Comparison of ENCODE assay signal across 2 cellular contexts in genomic region chr14:105528197-105528858, GRCh38.
A peak's percentile ranks its signal among the peaks of the same experiment; 100 is the strongest.
TF ChIP-seq lines count a peak whose summit lies in the region.

No MANE protein-coding gene starts in this region.

TF ChIP-seq in HCT116, 20 proteins besides CTCF, POLR2A, EP300 and RAD21:
- TF ChIP-seq SIN3A (IDR thresholded peaks at IDR 0.05; ENCODE audit: low read depth) (no peak), ZFX (IDR thresholded peaks at IDR 0.05) (peak; percentile 81; the same call in 1 of the 2 replicates), POLR2AphosphoS5 (IDR thresholded peaks at IDR 0.05; ENCODE audit: low read depth, low read length) (peak; percentile 67), YY1 (IDR thresholded peaks at IDR 0.05; ENCODE audit: extremely low read depth, insufficient replicate concordance, low read depth, low read length) (peak; percentile 12), CBX3 (IDR thresholded peaks at IDR 0.05; ENCODE audit: low read depth) (no peak)
- TF ChIP-seq, protein P1, sequence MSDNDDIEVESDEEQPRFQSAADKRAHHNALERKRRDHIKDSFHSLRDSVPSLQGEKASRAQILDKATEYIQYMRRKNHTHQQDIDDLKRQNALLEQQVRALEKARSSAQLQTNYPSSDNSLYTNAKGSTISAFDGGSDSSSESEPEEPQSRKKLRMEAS (IDR thresholded peaks at IDR 0.05) = peak; percentile 56; the same call in 1 of the 2 replicates

TF ChIP-seq in H1, 55 proteins besides CTCF, POLR2A, EP300 and RAD21:
- TF ChIP-seq, protein P2, sequence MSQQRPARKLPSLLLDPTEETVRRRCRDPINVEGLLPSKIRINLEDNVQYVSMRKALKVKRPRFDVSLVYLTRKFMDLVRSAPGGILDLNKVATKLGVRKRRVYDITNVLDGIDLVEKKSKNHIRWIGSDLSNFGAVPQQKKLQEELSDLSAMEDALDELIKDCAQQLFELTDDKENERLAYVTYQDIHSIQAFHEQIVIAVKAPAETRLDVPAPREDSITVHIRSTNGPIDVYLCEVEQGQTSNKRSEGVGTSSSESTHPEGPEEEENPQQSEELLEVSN (IDR thresholded peaks at IDR 0.05) = peak; percentile 84
- no peak for TF ChIP-seq EGR1 (IDR thresholded peaks at IDR 0.05; ENCODE audit: borderline replicate concordance, low read depth, low read length)
- TF ChIP-seq SP4 (IDR thresholded peaks at IDR 0.05; ENCODE audit: low read length) = no peak
- TF ChIP-seq MAFK (IDR thresholded peaks at IDR 0.05; ENCODE audit: low read depth, low read length) = no peak
- no peak for TF ChIP-seq SP2 (IDR thresholded peaks at IDR 0.05; ENCODE audit: low read length)
- TF ChIP-seq, protein P1 (IDR thresholded peaks at IDR 0.05) = peak; percentile 75
- TF ChIP-seq CTBP2 (IDR thresholded peaks at IDR 0.05; ENCODE audit: borderline replicate concordance, insufficient read depth, insufficient read length, low read length) = no peak
- TF ChIP-seq ASH2L (IDR thresholded peaks at IDR 0.05; ENCODE audit: low read length) = peak; percentile 58
- TF ChIP-seq KDM5A (IDR thresholded peaks at IDR 0.05; ENCODE audit: low read length) = no peak
- no peak for TF ChIP-seq HDAC2 (IDR thresholded peaks at IDR 0.05; ENCODE audit: borderline replicate concordance in 1 of 2, low read depth in 2 of 2, low read length in 2 of 2)
- no peak for TF ChIP-seq NRF1 (IDR thresholded peaks at IDR 0.05; ENCODE audit: low read depth, low read length)
- no peak for TF ChIP-seq TCF12 (IDR thresholded peaks at IDR 0.05; ENCODE audit: low read depth, low read length)
- 0 out of 2 replicates have a peak, but pooled peaks have one; percentile 25 for TF ChIP-seq CREB1 (IDR thresholded peaks at IDR 0.05)
- TF ChIP-seq TAF7 (optimal IDR thresholded peaks at IDR 0.05; ENCODE audit: borderline replicate concordance, low read depth, low read length) = peak; percentile 47
- no peak for TF ChIP-seq SRF (IDR thresholded peaks at IDR 0.05; ENCODE audit: low read depth, low read length)
- no peak for TF ChIP-seq CBX5 (IDR thresholded peaks at IDR 0.05; ENCODE audit: low read depth, low read length)
- peak; percentile 30 for TF ChIP-seq KDM4A (IDR thresholded peaks at IDR 0.05; ENCODE audit: low read depth, low read length, severe bottlenecking)
- TF ChIP-seq TAF1 (IDR thresholded peaks at IDR 0.05; ENCODE audit: low read depth, low read length) = peak; percentile 25; the same call in 1 of the 2 replicates
